In the genomic region with DNA sequence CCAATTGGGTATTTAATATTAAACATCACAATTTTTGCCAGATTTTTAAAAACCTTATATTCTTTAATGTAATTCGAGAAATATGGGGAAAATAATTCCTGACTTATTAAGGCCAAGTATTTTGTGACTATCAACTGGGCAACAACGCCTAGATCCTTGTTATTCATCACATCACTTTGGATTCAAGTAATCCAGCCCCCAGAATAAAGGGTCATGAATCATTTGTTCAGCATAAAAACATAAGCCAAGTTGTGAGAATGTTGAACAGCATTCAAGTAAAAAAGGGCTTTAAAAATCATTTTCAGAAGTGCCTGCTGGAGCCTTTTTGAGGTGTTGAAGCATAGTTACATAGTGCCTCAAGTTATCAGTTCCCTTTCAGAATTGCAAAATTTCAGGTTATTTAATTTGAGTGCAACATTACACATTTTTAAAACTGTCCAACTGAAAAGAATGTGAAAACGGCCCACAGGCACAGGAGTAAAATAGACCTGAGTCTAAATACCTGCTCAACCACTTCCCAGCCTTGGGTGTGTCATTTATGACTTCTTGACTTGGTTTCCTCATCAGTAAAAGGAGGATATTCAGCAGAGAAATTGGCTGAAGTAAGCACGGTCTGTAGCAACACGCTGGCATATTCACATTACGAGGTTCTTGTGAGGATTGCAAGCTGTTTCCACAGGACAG, we compare ENCODE assay signal across 1 cellular context.
TF ChIP-seq lines count a peak whose summit lies in the region.

No MANE protein-coding gene starts in this region.

TF ChIP-seq in IMR-90, 13 proteins besides CTCF, POLR2A, EP300 and RAD21 (continued from another document):
- TF ChIP-seq RFX5 (IDR thresholded peaks at IDR 0.05; ENCODE audit: low read depth, low read length) (no peak), NFE2L2 (IDR thresholded peaks at IDR 0.05; ENCODE audit: low read depth, low read length) (no peak), BHLHE40 (IDR thresholded peaks at IDR 0.05; ENCODE audit: low read depth, low read length) (no peak), MXI1 (IDR thresholded peaks at IDR 0.05; ENCODE audit: borderline replicate concordance, low read depth, low read length) (no peak)
- TF ChIP-seq, protein P1, sequence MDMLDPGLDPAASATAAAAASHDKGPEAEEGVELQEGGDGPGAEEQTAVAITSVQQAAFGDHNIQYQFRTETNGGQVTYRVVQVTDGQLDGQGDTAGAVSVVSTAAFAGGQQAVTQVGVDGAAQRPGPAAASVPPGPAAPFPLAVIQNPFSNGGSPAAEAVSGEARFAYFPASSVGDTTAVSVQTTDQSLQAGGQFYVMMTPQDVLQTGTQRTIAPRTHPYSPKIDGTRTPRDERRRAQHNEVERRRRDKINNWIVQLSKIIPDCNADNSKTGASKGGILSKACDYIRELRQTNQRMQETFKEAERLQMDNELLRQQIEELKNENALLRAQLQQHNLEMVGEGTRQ (IDR thresholded peaks at IDR 0.05; ENCODE audit: low read depth, low read length), result no peak
TF ChIP-seq in IMR-90: peak in this region for 0.
